Comparison of ENCODE assay signal across 8 cellular contexts in the genomic region with DNA sequence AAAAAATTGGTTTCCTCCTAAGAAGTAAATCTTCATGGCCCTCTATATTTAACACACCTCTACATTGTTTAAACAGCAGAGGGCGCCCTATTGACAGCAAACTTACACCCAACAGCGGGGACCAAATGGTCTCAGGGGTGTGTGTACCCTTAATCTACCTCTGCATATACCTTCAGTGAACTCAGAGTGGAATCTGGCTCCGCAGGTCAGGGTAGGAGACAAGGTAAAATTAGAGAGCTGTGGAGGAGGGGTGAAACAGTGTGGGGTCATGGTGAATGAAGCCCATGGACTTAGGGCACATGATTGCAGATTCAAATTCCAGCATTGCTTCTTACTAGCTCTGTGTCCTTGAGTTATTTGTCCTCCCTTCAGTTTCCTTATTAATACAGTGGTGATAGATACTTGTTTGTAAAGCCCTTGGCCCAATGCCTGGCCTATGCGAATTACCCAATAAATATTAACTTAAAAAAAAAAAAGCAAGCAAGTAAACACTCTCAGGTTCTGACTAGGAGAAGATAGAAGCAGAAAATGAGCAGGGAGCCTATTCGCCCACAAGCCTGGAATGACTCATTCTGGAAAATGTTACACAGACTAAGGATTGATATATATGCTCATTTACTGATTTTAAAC.
A peak's percentile ranks its signal among the peaks of the same experiment; 100 is the strongest.
DNase-seq lines count a peak whose midpoint lies in the region; ATAC-seq and TF ChIP-seq lines count a peak whose summit lies in the region.
"Had no signal": no experiment of that assay in that cellular context is flagged by ENCODE, and none has a peak within 500 bp of the region (broad histone marks: within the 10 kb centered on the region; RNA-seq: fewer than 3 reads in every experiment).

No MANE protein-coding gene starts in this region.

- no peaks in the 10 kb centered on the region for H3K4me1 Mint-ChIP-seq in glutamatergic neuron (ENCODE audit: low read depth, unreplicated experiment)

- TF ChIP-seq CTCF in PC-9 (conservative IDR thresholded peaks at IDR 0.05) (peak; percentile 63), glutamatergic neuron (IDR thresholded peaks at IDR 0.05; ENCODE audit: partially characterized antibody, unreplicated experiment) (peak; percentile 85)

- H2AFZ ChIP-seq in PC-9 = no peak overlapping the region

- H3K36me3 ChIP-seq in ES-I3 (ENCODE audit: insufficient read depth, low read length) (no peaks in the 10 kb centered on the region; the same call in 1 of the 2 replicates), PC-9 (ENCODE audit: low read depth) (no peaks in the 10 kb centered on the region)

- POLR2A ChIA-PET in PC-9 (lab: Charles Lee; ENCODE audit: unreplicated experiment) = no interaction called here

- DNase-seq in PC-9 (no peak), glutamatergic neuron (no peak), GF-D8 (lab: John Stamatoyannopoulos, UW) (no peak), foreskin melanocyte (no peak), right cardiac atrium (no peak)

- CTCF ChIA-PET in PC-9 (lab: Charles Lee) = interaction anchor here (0.7 kb wide), 1 partner anchor 946 kb away, joined by 3 read pairs; no protein-coding TSS in a partner anchor

- no peaks in the 10 kb centered on the region for H4K20me1 ChIP-seq in PC-9 (ENCODE audit: insufficient read depth)

- H3K4me1 ChIP-seq in ES-I3 (ENCODE audit: insufficient read depth, low read length) = peaks cover 6% of the 10 kb centered on the region; the same call in 1 of the 2 replicates
- no peaks in the 10 kb centered on the region for H3K4me1 ChIP-seq in PC-9 (replicated peaks; ENCODE audit: insufficient read depth)
- H3K4me1 ChIP-seq in right cardiac atrium (ENCODE audit: control insufficient read depth, insufficient read depth, low read length) = no peaks in the 10 kb centered on the region

- WGBS in right cardiac atrium = 35% methylated on average over 5 of the region's 5 CpGs

- H3F3A ChIP-seq in PC-9 (ENCODE audit: insufficient read depth, low read depth) = no peaks in the 10 kb centered on the region

- ATAC-seq in HG03432 (IDR thresholded peaks at IDR 0.05; ENCODE audit: unreplicated experiment) (peak; percentile 61), right cardiac atrium (no peak)
- ATAC-seq: mucosa of descending colon had no signal

- H3K9me3 ChIP-seq in ES-I3 (ENCODE audit: control insufficient read depth, insufficient read depth, low read length) = no peaks in the 10 kb centered on the region
- no peaks in the 10 kb centered on the region for H3K9me3 ChIP-seq in PC-9 (ENCODE audit: insufficient read depth, low read depth)
- no peaks in the 10 kb centered on the region for H3K9me3 ChIP-seq in right cardiac atrium (ENCODE audit: control insufficient read depth, low read length)
- H3K9me3 ChIP-seq: mucosa of descending colon had no signal

- intact Hi-C loops in PC-9 (cut with micrococcal nuclease; ENCODE audit: unreplicated experiment) = loop anchor here (10.0 kb wide), 1 partner anchor 534 kb away; no protein-coding TSS in a partner anchor
- intact Hi-C loops in right cardiac atrium (cut with DNase I) = no loop called here

- peaks cover 7% of the 10 kb centered on the region; the same call in 1 of the 2 replicates for H3K27me3 ChIP-seq in PC-9 (ENCODE audit: insufficient read depth, low read depth)
- H3K27me3 ChIP-seq in right cardiac atrium (ENCODE audit: control insufficient read depth, insufficient read depth) = no peaks in the 10 kb centered on the region

- H3K79me2 ChIP-seq in PC-9 (ENCODE audit: low read depth) = no peaks in the 10 kb centered on the region

- H3K27ac ChIP-seq in PC-9 (no peak overlapping the region), right cardiac atrium (ENCODE audit: low read length) (no peak overlapping the region)

- no peaks in the 10 kb centered on the region for H3K9me3 Mint-ChIP-seq in glutamatergic neuron (ENCODE audit: unreplicated experiment)

- no peaks in the 10 kb centered on the region for H3K9me2 ChIP-seq in PC-9 (ENCODE audit: insufficient read depth)

- no peak overlapping the region for H3K4me3 Mint-ChIP-seq in glutamatergic neuron (ENCODE audit: unreplicated experiment)

- H3K9ac ChIP-seq in ES-I3 (ENCODE audit: low read depth, low read length) = peak overlapping the region; percentile 3; the same call in 1 of the 2 replicates

- BruUV-seq in PC-9 (replicated peaks; lab: Mats Ljungman, UMichigan) = no TSS peak

- no peak overlapping the region for H3K27ac Mint-ChIP-seq in glutamatergic neuron (ENCODE audit: unreplicated experiment)

- no peak overlapping the region for H3K4me2 ChIP-seq in PC-9

- H3K4me3 ChIP-seq in PC-9 (no peak overlapping the region), right cardiac atrium (ENCODE audit: low read length) (no peak overlapping the region)
- H3K4me3 ChIP-seq: mucosa of descending colon had no signal

- H3K36me3 Mint-ChIP-seq in glutamatergic neuron (ENCODE audit: unreplicated experiment) = no peaks in the 10 kb centered on the region

- no peaks in the 10 kb centered on the region for H3K27me3 Mint-ChIP-seq in glutamatergic neuron (ENCODE audit: unreplicated experiment)
